ENCODE assay signal across 8 cellular contexts in the genomic region with DNA sequence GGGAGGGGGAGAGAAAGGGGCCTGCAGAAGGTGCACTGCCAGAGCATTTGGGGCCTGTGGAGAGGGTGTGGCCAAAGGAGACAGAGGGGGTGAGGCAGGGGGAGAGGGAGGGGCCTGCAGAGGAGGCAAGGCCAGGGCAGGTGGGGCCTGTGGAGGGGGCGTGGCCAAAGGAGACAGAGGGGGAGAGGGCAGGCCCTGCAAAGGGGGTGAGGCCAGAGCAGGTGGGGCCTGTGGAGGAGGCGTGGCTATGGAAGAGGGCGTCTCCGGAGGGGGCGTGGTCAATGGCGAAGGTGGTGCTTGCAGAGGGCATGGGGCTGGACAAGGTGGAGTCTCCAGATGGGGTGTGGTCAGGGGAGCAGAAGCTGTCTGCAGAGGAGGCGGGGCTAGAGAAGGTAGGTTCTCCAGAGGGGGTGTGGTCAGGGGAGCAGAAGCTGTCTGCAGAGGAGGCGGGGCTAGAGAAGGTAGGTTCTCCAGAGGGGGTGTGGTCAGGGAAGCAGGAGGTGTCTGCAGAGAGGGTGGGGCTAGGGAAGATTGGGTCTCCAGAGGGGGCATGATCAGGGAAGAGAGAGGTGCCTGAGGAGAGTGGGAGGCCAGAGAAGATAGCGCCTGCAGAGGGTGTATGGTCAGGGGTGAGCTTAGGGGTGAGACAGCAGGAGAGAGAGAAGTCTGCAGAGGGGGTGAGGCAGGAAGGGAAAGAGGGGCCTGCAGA. TPM values are rescaled to one million over a fixed set of nuclear protein-coding genes. Genes with fewer than 3 reads are reported as not detected.
DNase-seq lines count a peak whose midpoint lies in the region; ATAC-seq, FAIRE-seq and TF ChIP-seq lines count a peak whose summit lies in the region.

No MANE protein-coding gene starts in this region.

- H3K36me3 Mint-ChIP-seq in activated CD4-positive, alpha-beta memory T cell treated with anti-CD3 and anti-CD28 coated beads, Interleukin-2, amount 10 ng/mL, durations not matched to agents 7 days and 5 days (ENCODE audit: low read depth), result no peaks in the 10 kb centered on the region

- POLR2A ChIA-PET in activated CD4-positive, alpha-beta memory T cell treated with anti-CD3 and anti-CD28 coated beads, Interleukin-2, amount 10 ng/mL, durations not matched to agents 7 days and 5 days (lab: Charles Lee), result no interaction called here

- H3K4me1 Mint-ChIP-seq in activated CD4-positive, alpha-beta memory T cell treated with anti-CD3 and anti-CD28 coated beads, Interleukin-2, amount 10 ng/mL, durations not matched to agents 7 days and 5 days, result peaks cover 36% of the 10 kb centered on the region

- H3K4me3 ChIP-seq in fibroblast of pulmonary artery (replicated peaks; ENCODE audit: low read depth, low read length), result no peak overlapping the region

- no peak for TF ChIP-seq CTCF in fibroblast of pulmonary artery (IDR thresholded peaks at IDR 0.05; ENCODE audit: low read length, missing control alignments)

- H3K9me3 Mint-ChIP-seq in activated CD4-positive, alpha-beta memory T cell treated with anti-CD3 and anti-CD28 coated beads, Interleukin-2, amount 10 ng/mL, durations not matched to agents 7 days and 5 days, result no peaks in the 10 kb centered on the region

- H3K4me3 Mint-ChIP-seq in activated CD4-positive, alpha-beta memory T cell treated with anti-CD3 and anti-CD28 coated beads, Interleukin-2, amount 10 ng/mL, durations not matched to agents 7 days and 5 days, result no peak overlapping the region

- ATAC-seq in GM19452 (IDR thresholded peaks at IDR 0.05; ENCODE audit: unreplicated experiment), result no peak

- DNase-seq in activated CD8-positive, alpha-beta memory T cell treated with anti-CD3 and anti-CD28 coated beads for 24 hours, result peak; percentile 66
- DNase-seq in activated CD8-positive, alpha-beta memory T cell treated with anti-CD3 and anti-CD28 coated beads, Interleukin-2, amount 50 U/mL, for 4 hours, result no peak
- DNase-seq in NCI-H460 (ENCODE audit: extremely low read depth, low read depth) (peak; percentile 91), fibroblast of pulmonary artery (ENCODE audit: low read depth) (peak; percentile 36), frontal cortex (ENCODE audit: low spot score in 2 of 2) (no peak)
- peak; percentile 66 for DNase-seq in activated CD4-positive, alpha-beta memory T cell treated with anti-CD3 and anti-CD28 coated beads, Interleukin-2, amount 10 ng/mL, durations not matched to agents 7 days and 5 days
- peak; percentile 37 for DNase-seq in stimulated activated CD4-positive, alpha-beta T cell treated with anti-CD3 and anti-CD28 coated beads, Interleukin-4, amount 100 ng/mL, for 1 hour

- peaks cover 44% of the 10 kb centered on the region for H3K27me3 Mint-ChIP-seq in activated CD4-positive, alpha-beta memory T cell treated with anti-CD3 and anti-CD28 coated beads, Interleukin-2, amount 10 ng/mL, durations not matched to agents 7 days and 5 days

- FAIRE-seq in frontal cortex (lab: Jason Lieb, UNC), result no peak

- no peak overlapping the region for H3K27ac Mint-ChIP-seq in activated CD4-positive, alpha-beta memory T cell treated with anti-CD3 and anti-CD28 coated beads, Interleukin-2, amount 10 ng/mL, durations not matched to agents 7 days and 5 days

- CTCF ChIA-PET in activated CD4-positive, alpha-beta memory T cell treated with anti-CD3 and anti-CD28 coated beads, Interleukin-2, amount 10 ng/mL, durations not matched to agents 7 days and 5 days (lab: Charles Lee), result no interaction called here

RNA-seq across cellular contexts. Expression of a gene that starts 3.5 kb away (rescaled TPM):
- total RNA-seq in NCI-H460 (2014; rRNA removed; shearing (Covaris generic)), result 0.43 TPM in 1 of 2 replicates, not detected in the other
- polyA plus RNA-seq in NCI-H460 (2014; cell fraction: nucleus; rRNA removed), result 0.43 TPM in 1 of 2 replicates, not detected in the other
- under 1 TPM; 0.05 to 0.13 TPM for total RNA-seq in activated CD4-positive, alpha-beta memory T cell treated with anti-CD3 and anti-CD28 coated beads, Interleukin-2, amount 10 ng/mL, durations not matched to agents 7 days and 5 days
- 2.9 TPM for total RNA-seq in frontal cortex

RNA-seq across cellular contexts. Expression of a gene that starts 17.6 kb away (rescaled TPM):
- 4.6 and 5.2 TPM in 2 replicates for total RNA-seq in NCI-H460 (2014; rRNA removed; shearing (Covaris generic))
- polyA plus RNA-seq in NCI-H460 (2014; cell fraction: nucleus; rRNA removed), result 5.9 and 14.3 TPM in 2 replicates
- not detected for total RNA-seq in activated CD4-positive, alpha-beta memory T cell treated with anti-CD3 and anti-CD28 coated beads, Interleukin-2, amount 10 ng/mL, durations not matched to agents 7 days and 5 days
- total RNA-seq in frontal cortex, result not detected

RNA-seq across cellular contexts. Expression of a gene that starts 33.0 kb away (rescaled TPM):
- 13.6 and 15.7 TPM in 2 replicates for total RNA-seq in NCI-H460 (2014; rRNA removed; shearing (Covaris generic))
- 28.9 and 33.1 TPM in 2 replicates for polyA plus RNA-seq in NCI-H460 (2014; cell fraction: nucleus; rRNA removed)
- total RNA-seq in activated CD4-positive, alpha-beta memory T cell treated with anti-CD3 and anti-CD28 coated beads, Interleukin-2, amount 10 ng/mL, durations not matched to agents 7 days and 5 days, result 10 to 100 TPM; 42.6 to 42.9 TPM
- 5.7 TPM for total RNA-seq in frontal cortex

RNA-seq across cellular contexts. Expression of a gene that starts 40.7 kb away (rescaled TPM):
- total RNA-seq in NCI-H460 (2014; rRNA removed; shearing (Covaris generic)), result 10.9 and 11.2 TPM in 2 replicates
- polyA plus RNA-seq in NCI-H460 (2014; cell fraction: nucleus; rRNA removed), result 26.3 and 26.6 TPM in 2 replicates
- 1 to 10 TPM; 7.0 to 7.7 TPM for total RNA-seq in activated CD4-positive, alpha-beta memory T cell treated with anti-CD3 and anti-CD28 coated beads, Interleukin-2, amount 10 ng/mL, durations not matched to agents 7 days and 5 days
- 47.7 TPM for total RNA-seq in frontal cortex

RNA-seq across cellular contexts. Expression of a gene that starts 43.9 kb away (rescaled TPM):
- 6.0 and 10.9 TPM in 2 replicates for total RNA-seq in NCI-H460 (2014; rRNA removed; shearing (Covaris generic))
- polyA plus RNA-seq in NCI-H460 (2014; cell fraction: nucleus; rRNA removed), result 13.9 and 53.8 TPM in 2 replicates
- total RNA-seq in activated CD4-positive, alpha-beta memory T cell treated with anti-CD3 and anti-CD28 coated beads, Interleukin-2, amount 10 ng/mL, durations not matched to agents 7 days and 5 days, result 1 to 10 TPM; 4.2 to 4.6 TPM
- not detected for total RNA-seq in frontal cortex

Comparison
In these comparisons a context has a peak if more than half of its experiments do, and no peak if none do; other contexts are left out.
1. DNase-seq: peak in activated CD8-positive, alpha-beta memory T cell treated with anti-CD3 and anti-CD28 coated beads for 24 hours (single experiment), NCI-H460 (single experiment), activated CD4-positive, alpha-beta memory T cell treated with anti-CD3 and anti-CD28 coated beads, Interleukin-2, amount 10 ng/mL, durations not matched to agents 7 days and 5 days (single experiment), fibroblast of pulmonary artery (single experiment) and stimulated activated CD4-positive, alpha-beta T cell treated with anti-CD3 and anti-CD28 coated beads, Interleukin-4, amount 100 ng/mL, for 1 hour (single experiment); none in activated CD8-positive, alpha-beta memory T cell treated with anti-CD3 and anti-CD28 coated beads, Interleukin-2, amount 50 U/mL, for 4 hours (single experiment) and frontal cortex (0 of 2).